25 cellular contexts compared by ENCODE assay signal in the genomic region with DNA sequence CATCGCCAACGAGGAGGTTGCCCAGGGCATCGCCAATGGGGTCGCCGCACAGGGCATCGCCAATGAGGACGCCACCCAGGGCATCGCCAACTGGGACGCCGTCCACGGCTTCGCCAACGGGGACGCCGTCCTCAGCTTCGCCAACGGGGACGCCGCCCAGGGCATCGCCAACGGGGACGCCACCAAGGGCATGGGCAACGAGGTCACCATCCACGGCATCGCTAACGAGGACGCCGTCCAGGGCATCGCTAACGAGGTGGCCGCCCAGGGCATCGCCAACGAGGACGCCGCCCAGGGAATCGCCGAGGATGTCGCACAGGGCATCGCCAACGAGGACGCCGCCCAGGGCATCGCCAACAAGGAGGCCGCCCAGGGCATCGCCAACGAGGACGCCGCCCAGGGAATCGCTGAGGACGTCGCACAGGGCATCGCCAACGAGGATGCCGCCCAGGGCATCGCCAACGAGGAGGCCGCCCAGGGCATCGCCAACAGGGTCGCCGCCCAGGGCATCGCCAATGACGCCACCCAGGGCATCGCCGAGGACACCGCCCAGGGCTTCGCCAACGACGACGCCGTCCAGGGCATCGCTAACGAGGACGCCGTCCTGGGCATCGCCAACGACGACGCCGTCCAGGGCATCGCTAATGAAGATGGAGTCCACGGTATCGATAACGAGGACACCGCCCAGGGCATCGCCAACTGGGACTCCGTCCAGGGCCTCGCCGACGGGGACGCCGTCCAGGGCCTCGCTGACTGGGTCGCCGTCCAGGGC.
A peak's percentile ranks its signal among the peaks of the same experiment; 100 is the strongest.
DNase-seq lines count a peak whose midpoint lies in the region; ATAC-seq, FAIRE-seq and TF ChIP-seq lines count a peak whose summit lies in the region.
"Had no signal": no experiment of that assay in that cellular context is flagged by ENCODE, and none has a peak within 500 bp of the region (broad histone marks: within the 10 kb centered on the region; RNA-seq: fewer than 3 reads in every experiment).

No MANE protein-coding gene starts in this region.

- no peak overlapping the region for H2AFZ ChIP-seq in HepG2 (ENCODE audit: low read length)
- H2AFZ ChIP-seq in trophoblast cell (ENCODE audit: insufficient read depth, low read length, poor library complexity) = no peak overlapping the region
- H2AFZ ChIP-seq: GM23248 had no signal

- no peak overlapping the region for H4K91ac ChIP-seq in trophoblast cell (ENCODE audit: low read depth, low read length)

- no peak overlapping the region for H3K4me2 ChIP-seq in HepG2 (ENCODE audit: low read depth, low read length)
- H3K4me2 ChIP-seq in trophoblast cell (ENCODE audit: low read length) = no peak overlapping the region
- H3K4me2 ChIP-seq: A549; BLaER1 treated with 17β-estradiol and CSF1 and Interleukin-3, amounts not matched to agents 10 nM and 100 nM had no signal

- H3K4me1 ChIP-seq in HepG2 (ENCODE audit: insufficient read depth, low read length) (no peaks in the 10 kb centered on the region), right lobe of liver (no peaks in the 10 kb centered on the region), trophoblast cell (ENCODE audit: control insufficient read depth in 1 of 2, insufficient read depth in 2 of 2, low read length in 2 of 2) (no peaks in the 10 kb centered on the region), aorta (ENCODE audit: control insufficient read depth in 1 of 2, insufficient read depth in 2 of 2, low read length in 2 of 2) (no peaks in the 10 kb centered on the region)
- H3K4me1 ChIP-seq: A549; BE2C; BLaER1 treated with 17β-estradiol and CSF1 and Interleukin-3, amounts not matched to agents 10 nM and 100 nM had no signal

- no peak overlapping the region for H3K23ac ChIP-seq in trophoblast cell (ENCODE audit: low read length)

- no peak overlapping the region for H3K18ac ChIP-seq in trophoblast cell (ENCODE audit: low read length)

- TF ChIP-seq RAD21 in HepG2 (CRISPR knock-in tag; IDR thresholded peaks at IDR 0.05) = no peak

- POLR2A ChIA-PET in HepG2 (lab: Yijun Ruan, JAX) = no interaction called here

- no peaks in the 10 kb centered on the region for H4K20me1 ChIP-seq in HepG2 (ENCODE audit: insufficient read depth, low read length)
- H4K20me1 ChIP-seq: BLaER1 treated with 17β-estradiol and CSF1 and Interleukin-3, amounts not matched to agents 10 nM and 100 nM had no signal

- H3K79me2 ChIP-seq in HepG2 (ENCODE audit: insufficient read depth, low read length) (no peaks in the 10 kb centered on the region), trophoblast cell (ENCODE audit: control insufficient read depth, insufficient read depth, low read length, poor library complexity) (no peaks in the 10 kb centered on the region)

- DNase-seq in HepG2 (ENCODE audit: low spot score) = no peak
- no peak for DNase-seq in right lobe of liver
- DNase-seq in trophoblast cell = no peak
- no peak for DNase-seq in aorta
- DNase-seq in C1 segment of cervical spinal cord (lab: John Stamatoyannopoulos, UW) = no peak
- no peak for DNase-seq in dermis blood vessel endothelial cell
- DNase-seq in GM19239 (ENCODE audit: insufficient read length, low spot score) = no peak
- DNase-seq: ACHN; AML-193; BE2C; Calu3; CD4-positive, alpha-beta memory T cell; COR-L47; DMS53; DMS79 treated with DMSO at 0.1 percent for 48 hours; GF-D8; GM23248; H9 had no signal

- H3K9ac ChIP-seq in HepG2 (ENCODE audit: insufficient read depth, low read depth, low read length) = no peak overlapping the region
- H3K9ac ChIP-seq in trophoblast cell (ENCODE audit: low read length) = no peak overlapping the region
- H3K9ac ChIP-seq: BLaER1 treated with 17β-estradiol and CSF1 and Interleukin-3, amounts not matched to agents 10 nM and 100 nM; GM23248 had no signal

- ATAC-seq in HepG2 (no peak), right lobe of liver (no peak), aorta (ENCODE audit: low FRiP score) (peak; percentile 36)
- ATAC-seq: A549, HCT116 had no signal

- H4K12ac ChIP-seq in trophoblast cell (ENCODE audit: low read depth, low read length) = no peak overlapping the region

- no peak for TF ChIP-seq POLR2A in HepG2 (IDR thresholded peaks at IDR 0.05; ENCODE audit: insufficient read depth in 1 of 2, low read depth in 2 of 2, low read length in 2 of 2)
- TF ChIP-seq POLR2A in right lobe of liver (IDR thresholded peaks at IDR 0.05) = no peak

- H2AK5ac ChIP-seq in trophoblast cell (ENCODE audit: low read length) = no peak overlapping the region

- H3K9me3 ChIP-seq in HepG2 (ENCODE audit: low read length) (peaks cover 95% of the 10 kb centered on the region), right lobe of liver (no peaks in the 10 kb centered on the region), iPS-18c (ENCODE audit: control insufficient read depth, insufficient read depth, low read length) (peaks cover 28% of the 10 kb centered on the region), trophoblast cell (ENCODE audit: insufficient read depth, low read depth, low read length) (peaks cover 61% of the 10 kb centered on the region), aorta (ENCODE audit: control insufficient read depth, low read length) (no peaks in the 10 kb centered on the region)
- H3K9me3 ChIP-seq: A549, BE2C had no signal

- in situ Hi-C loops in HepG2 (cut with HindIII; ENCODE audit: extremely low pct_ligation_motif_present, low pct_unique_long_range_greater_than_20kb) = no loop called here

- H3K4me3 ChIP-seq in HepG2 (replicated peaks in 1 of 3; ENCODE audit: insufficient read depth in 1 of 3, low read depth in 2 of 3, low read length in 3 of 3) = no peak overlapping the region
- no peak overlapping the region for H3K4me3 ChIP-seq in right lobe of liver
- H3K4me3 ChIP-seq in iPS-18c (ENCODE audit: insufficient read depth, low read depth, low read length) = 0 out of 2 replicates have a peak overlapping the region, but pooled peaks have one; percentile 15
- peak overlapping the region; percentile 54 for H3K4me3 ChIP-seq in trophoblast cell (ENCODE audit: low read depth, low read length)
- no peak overlapping the region for H3K4me3 ChIP-seq in aorta (ENCODE audit: low read length in 2 of 2)
- H3K4me3 ChIP-seq: A549; BLaER1 treated with 17β-estradiol and CSF1 and Interleukin-3, amounts not matched to agents 10 nM and 100 nM; GM23248 had no signal

- no peaks in the 10 kb centered on the region for H3K79me1 ChIP-seq in trophoblast cell (ENCODE audit: low read length)

- no peak for TF ChIP-seq CTCF in HepG2 (CRISPR knock-in tag; IDR thresholded peaks at IDR 0.05)
- TF ChIP-seq CTCF in right lobe of liver (IDR thresholded peaks at IDR 0.05) = no peak

- intact Hi-C loops in HepG2 (cut with micrococcal nuclease; ENCODE audit: unreplicated experiment) = no loop called here
- intact Hi-C loops in right lobe of liver (cut with DNase I) = no loop called here
- intact Hi-C loops in aorta (cut with DNase I) = no loop called here

- no peaks in the 10 kb centered on the region for H3K27me3 ChIP-seq in HepG2 (ENCODE audit: control insufficient read depth in 1 of 2, insufficient read depth in 2 of 2, low read length in 2 of 2)
- no peaks in the 10 kb centered on the region for H3K27me3 ChIP-seq in right lobe of liver
- H3K27me3 ChIP-seq in trophoblast cell (ENCODE audit: insufficient read depth, low read length) = no peaks in the 10 kb centered on the region
- H3K27me3 ChIP-seq in aorta (ENCODE audit: control insufficient read depth in 1 of 2, insufficient read depth in 2 of 2, low read length in 1 of 2) = no peaks in the 10 kb centered on the region
- H3K27me3 ChIP-seq: BE2C; BLaER1 treated with 17β-estradiol and CSF1 and Interleukin-3, amounts not matched to agents 10 nM and 100 nM had no signal

- CTCF ChIA-PET in HepG2 (lab: Yijun Ruan, JAX; ENCODE audit: low intra/inter-chr PET ratio, low total read pairs) = no interaction called here

- no peak overlapping the region for H3K14ac ChIP-seq in trophoblast cell (ENCODE audit: low read length)

- no peak overlapping the region for H3K4ac ChIP-seq in trophoblast cell (ENCODE audit: low read depth, low read length)

- H4K8ac ChIP-seq in trophoblast cell (ENCODE audit: low read depth, low read length) = no peak overlapping the region

- no peak for FAIRE-seq in HepG2 (lab: Jason Lieb, UNC)
- FAIRE-seq in GM19239 (lab: Jason Lieb, UNC) = no peak
- FAIRE-seq: A549, GM12891, GM18507, H1 had no signal

- TF ChIP-seq EP300 in HepG2 (IDR thresholded peaks at IDR 0.05; ENCODE audit: low read depth in 2 of 2, low read length in 2 of 2) (no peak), HepG2 (CRISPR knock-in tag; IDR thresholded peaks at IDR 0.05; ENCODE audit: borderline replicate concordance) (no peak)

- WGBS in HepG2 (ENCODE audit: low lambda C conversion rate) = 95% methylated on average over 94 of the region's 94 CpGs
- WGBS in right lobe of liver (ENCODE audit: insufficient coverage, low coverage, low lambda C conversion rate, missing lambda C conversion rate) = 93% methylated on average over 21 of the region's 94 CpGs
- WGBS in trophoblast cell (ENCODE audit: extremely low coverage, insufficient coverage, insufficient read length) = no CpG with 5 or more reads among the region's 94 CpGs
- 97% methylated on average over 94 of the region's 94 CpGs for WGBS in aorta, 2 donors

- no TSS peak for BruUV-seq in HepG2 (replicated peaks; lab: Mats Ljungman, UMichigan)

- no peak overlapping the region for H2BK5ac ChIP-seq in trophoblast cell (ENCODE audit: low read depth, low read length, poor library complexity)

- no peak overlapping the region for H2BK120ac ChIP-seq in trophoblast cell (ENCODE audit: insufficient read depth, low read length, poor library complexity)

- H3K36me3 ChIP-seq in HepG2 (replicated peaks in 1 of 2; ENCODE audit: control insufficient read depth in 1 of 2, insufficient read depth in 2 of 2, low read length in 2 of 2) = no peaks in the 10 kb centered on the region
- H3K36me3 ChIP-seq in right lobe of liver = no peaks in the 10 kb centered on the region
- no peaks in the 10 kb centered on the region for H3K36me3 ChIP-seq in trophoblast cell (ENCODE audit: control insufficient read depth in 1 of 2, insufficient read depth in 2 of 2, low read length in 2 of 2)
- no peaks in the 10 kb centered on the region for H3K36me3 ChIP-seq in aorta (ENCODE audit: control insufficient read depth in 1 of 2, insufficient read depth in 2 of 2, low read length in 1 of 2)
- H3K36me3 ChIP-seq: BE2C; BLaER1 treated with 17β-estradiol and CSF1 and Interleukin-3, amounts not matched to agents 10 nM and 100 nM had no signal

- no peak overlapping the region for H2BK12ac ChIP-seq in trophoblast cell (ENCODE audit: low read length)

- H3K27ac ChIP-seq in HepG2 (ENCODE audit: extremely low read length, insufficient read depth, low read length) (no peak overlapping the region), right lobe of liver (no peak overlapping the region), trophoblast cell (ENCODE audit: low read depth, low read length) (no peak overlapping the region), aorta (ENCODE audit: low read depth in 1 of 2, low read length in 2 of 2) (no peak overlapping the region)
- H3K27ac ChIP-seq: A549; BLaER1 treated with 17β-estradiol and CSF1 and Interleukin-3, amounts not matched to agents 10 nM and 100 nM; GM23248 had no signal

TF ChIP-seq in HepG2, 621 proteins besides CTCF, POLR2A, EP300 and RAD21:
- peak; percentile 42 for TF ChIP-seq HNRNPL (IDR thresholded peaks at IDR 0.05; ENCODE audit: low read depth, low read length)
- no peak for TF ChIP-seq MEIS2 (CRISPR knock-in tag; IDR thresholded peaks at IDR 0.05)

Comparison
In these comparisons a context has a peak if more than half of its experiments do, and no peak if none do; other contexts are left out.
1. H3K4me3 ChIP-seq: peak in iPS-18c (single experiment) and trophoblast cell (single experiment); none in HepG2 (0 of 3), right lobe of liver (0 of 3) and aorta (0 of 2).